ENCODE assay signal across 1 cellular context in the genomic region with DNA sequence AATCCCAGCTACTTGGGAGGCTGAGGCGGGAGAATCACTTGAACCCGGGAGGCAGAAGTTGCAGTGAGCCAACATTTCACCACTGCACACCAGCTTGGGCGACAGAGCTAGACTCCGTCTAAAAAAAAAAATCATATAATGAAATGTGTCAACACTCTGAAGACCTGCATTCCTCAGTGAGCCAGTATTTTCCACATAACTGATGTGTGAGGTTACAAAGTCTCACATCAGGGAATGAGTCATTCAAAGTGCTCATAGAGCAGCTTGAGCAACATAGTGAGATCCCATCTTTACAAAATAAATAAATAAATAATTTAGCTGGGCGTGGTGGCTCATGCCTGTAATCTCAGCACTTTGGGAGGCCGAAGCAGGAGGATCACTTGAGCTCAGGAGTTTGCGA.
A peak's percentile ranks its signal among the peaks of the same experiment; 100 is the strongest.
TF ChIP-seq lines count a peak whose summit lies in the region.

No MANE protein-coding gene starts in this region.

TF ChIP-seq in HEK293, 187 proteins besides CTCF, POLR2A, EP300 and RAD21 (continued from another document):
- TF ChIP-seq, protein P1, sequence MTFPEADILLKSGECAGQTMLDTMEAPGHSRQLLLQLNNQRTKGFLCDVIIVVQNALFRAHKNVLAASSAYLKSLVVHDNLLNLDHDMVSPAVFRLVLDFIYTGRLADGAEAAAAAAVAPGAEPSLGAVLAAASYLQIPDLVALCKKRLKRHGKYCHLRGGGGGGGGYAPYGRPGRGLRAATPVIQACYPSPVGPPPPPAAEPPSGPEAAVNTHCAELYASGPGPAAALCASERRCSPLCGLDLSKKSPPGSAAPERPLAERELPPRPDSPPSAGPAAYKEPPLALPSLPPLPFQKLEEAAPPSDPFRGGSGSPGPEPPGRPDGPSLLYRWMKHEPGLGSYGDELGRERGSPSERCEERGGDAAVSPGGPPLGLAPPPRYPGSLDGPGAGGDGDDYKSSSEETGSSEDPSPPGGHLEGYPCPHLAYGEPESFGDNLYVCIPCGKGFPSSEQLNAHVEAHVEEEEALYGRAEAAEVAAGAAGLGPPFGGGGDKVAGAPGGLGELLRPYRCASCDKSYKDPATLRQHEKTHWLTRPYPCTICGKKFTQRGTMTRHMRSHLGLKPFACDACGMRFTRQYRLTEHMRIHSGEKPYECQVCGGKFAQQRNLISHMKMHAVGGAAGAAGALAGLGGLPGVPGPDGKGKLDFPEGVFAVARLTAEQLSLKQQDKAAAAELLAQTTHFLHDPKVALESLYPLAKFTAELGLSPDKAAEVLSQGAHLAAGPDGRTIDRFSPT (tag by site-specific recombination; IDR thresholded peaks at IDR 0.05) = peak; percentile 36; the same call in 1 of the 2 replicates
- TF ChIP-seq ZNF639 (tag by site-specific recombination; IDR thresholded peaks at IDR 0.05) (0 out of 2 replicates have a peak, but pooled peaks have one; percentile 63), ZBTB17 (tag by site-specific recombination; IDR thresholded peaks at IDR 0.05) (0 out of 2 replicates have a peak, but pooled peaks have one; percentile 21), ZNF626 (tag by site-specific recombination; IDR thresholded peaks at IDR 0.05) (no peak), ZNF654 (tag by site-specific recombination; IDR thresholded peaks at IDR 0.05; ENCODE audit: low read depth) (no peak), ZSCAN5A (tag by site-specific recombination; IDR thresholded peaks at IDR 0.05) (no peak), ZNF768 (tag by site-specific recombination; IDR thresholded peaks at IDR 0.05) (no peak), ZNF600 (tag by site-specific recombination; IDR thresholded peaks at IDR 0.05) (peak; percentile 37; the same call in 1 of the 2 replicates), ZNF571 (tag by site-specific recombination; IDR thresholded peaks at IDR 0.05) (no peak), KLF8 (tag by site-specific recombination; IDR thresholded peaks at IDR 0.05) (peak; percentile 36; the same call in 1 of the 2 replicates), OSR2 (tag by site-specific recombination; IDR thresholded peaks at IDR 0.05) (no peak), ZNF544 (tag by site-specific recombination; IDR thresholded peaks at IDR 0.05) (no peak), TRIM28 (IDR thresholded peaks at IDR 0.05; ENCODE audit: borderline replicate concordance, low read length) (0 out of 2 replicates have a peak, but pooled peaks have one; percentile 31), ZBTB1 (tag by site-specific recombination; IDR thresholded peaks at IDR 0.05) (no peak), HOXD13 (CRISPR knock-in tag; IDR thresholded peaks at IDR 0.05; ENCODE audit: borderline replicate concordance) (no peak), KLF10 (tag by site-specific recombination; IDR thresholded peaks at IDR 0.05) (0 out of 2 replicates have a peak, but pooled peaks have one; percentile 33), ZBTB21 (tag by site-specific recombination; IDR thresholded peaks at IDR 0.05) (peak; percentile 41; the same call in 1 of the 2 replicates), ZNF398 (tag by site-specific recombination; IDR thresholded peaks at IDR 0.05) (no peak), ZNF449 (tag by site-specific recombination; IDR thresholded peaks at IDR 0.05) (no peak), ZNF473 (tag by site-specific recombination; IDR thresholded peaks at IDR 0.05) (no peak), SP7 (tag by site-specific recombination; IDR thresholded peaks at IDR 0.05) (peak; percentile 63), SCRT1 (tag by site-specific recombination; IDR thresholded peaks at IDR 0.05; ENCODE audit: borderline replicate concordance) (no peak)
- TF ChIP-seq, protein P2, sequence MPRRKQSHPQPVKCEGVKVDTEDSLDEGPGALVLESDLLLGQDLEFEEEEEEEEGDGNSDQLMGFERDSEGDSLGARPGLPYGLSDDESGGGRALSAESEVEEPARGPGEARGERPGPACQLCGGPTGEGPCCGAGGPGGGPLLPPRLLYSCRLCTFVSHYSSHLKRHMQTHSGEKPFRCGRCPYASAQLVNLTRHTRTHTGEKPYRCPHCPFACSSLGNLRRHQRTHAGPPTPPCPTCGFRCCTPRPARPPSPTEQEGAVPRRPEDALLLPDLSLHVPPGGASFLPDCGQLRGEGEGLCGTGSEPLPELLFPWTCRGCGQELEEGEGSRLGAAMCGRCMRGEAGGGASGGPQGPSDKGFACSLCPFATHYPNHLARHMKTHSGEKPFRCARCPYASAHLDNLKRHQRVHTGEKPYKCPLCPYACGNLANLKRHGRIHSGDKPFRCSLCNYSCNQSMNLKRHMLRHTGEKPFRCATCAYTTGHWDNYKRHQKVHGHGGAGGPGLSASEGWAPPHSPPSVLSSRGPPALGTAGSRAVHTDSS (tag by site-specific recombination; IDR thresholded peaks at IDR 0.05) = no peak
- TF ChIP-seq, protein P3, sequence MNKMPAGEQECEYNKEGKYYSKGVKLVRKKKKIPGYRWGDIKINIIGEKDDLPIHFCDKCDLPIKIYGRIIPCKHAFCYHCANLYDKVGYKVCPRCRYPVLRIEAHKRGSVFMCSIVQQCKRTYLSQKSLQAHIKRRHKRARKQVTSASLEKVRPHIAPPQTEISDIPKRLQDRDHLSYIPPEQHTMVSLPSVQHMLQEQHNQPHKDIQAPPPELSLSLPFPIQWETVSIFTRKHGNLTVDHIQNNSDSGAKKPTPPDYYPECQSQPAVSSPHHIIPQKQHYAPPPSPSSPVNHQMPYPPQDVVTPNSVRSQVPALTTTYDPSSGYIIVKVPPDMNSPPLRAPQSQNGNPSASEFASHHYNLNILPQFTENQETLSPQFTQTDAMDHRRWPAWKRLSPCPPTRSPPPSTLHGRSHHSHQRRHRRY (tag by site-specific recombination; IDR thresholded peaks at IDR 0.05) = no peak
- TF ChIP-seq, protein P4, sequence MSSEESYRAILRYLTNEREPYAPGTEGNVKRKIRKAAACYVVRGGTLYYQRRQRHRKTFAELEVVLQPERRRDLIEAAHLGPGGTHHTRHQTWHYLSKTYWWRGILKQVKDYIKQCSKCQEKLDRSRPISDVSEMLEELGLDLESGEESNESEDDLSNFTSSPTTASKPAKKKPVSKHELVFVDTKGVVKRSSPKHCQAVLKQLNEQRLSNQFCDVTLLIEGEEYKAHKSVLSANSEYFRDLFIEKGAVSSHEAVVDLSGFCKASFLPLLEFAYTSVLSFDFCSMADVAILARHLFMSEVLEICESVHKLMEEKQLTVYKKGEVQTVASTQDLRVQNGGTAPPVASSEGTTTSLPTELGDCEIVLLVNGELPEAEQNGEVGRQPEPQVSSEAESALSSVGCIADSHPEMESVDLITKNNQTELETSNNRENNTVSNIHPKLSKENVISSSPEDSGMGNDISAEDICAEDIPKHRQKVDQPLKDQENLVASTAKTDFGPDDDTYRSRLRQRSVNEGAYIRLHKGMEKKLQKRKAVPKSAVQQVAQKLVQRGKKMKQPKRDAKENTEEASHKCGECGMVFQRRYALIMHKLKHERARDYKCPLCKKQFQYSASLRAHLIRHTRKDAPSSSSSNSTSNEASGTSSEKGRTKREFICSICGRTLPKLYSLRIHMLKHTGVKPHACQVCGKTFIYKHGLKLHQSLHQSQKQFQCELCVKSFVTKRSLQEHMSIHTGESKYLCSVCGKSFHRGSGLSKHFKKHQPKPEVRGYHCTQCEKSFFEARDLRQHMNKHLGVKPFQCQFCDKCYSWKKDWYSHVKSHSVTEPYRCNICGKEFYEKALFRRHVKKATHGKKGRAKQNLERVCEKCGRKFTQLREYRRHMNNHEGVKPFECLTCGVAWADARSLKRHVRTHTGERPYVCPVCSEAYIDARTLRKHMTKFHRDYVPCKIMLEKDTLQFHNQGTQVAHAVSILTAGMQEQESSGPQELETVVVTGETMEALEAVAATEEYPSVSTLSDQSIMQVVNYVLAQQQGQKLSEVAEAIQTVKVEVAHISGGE (tag by site-specific recombination; conservative IDR thresholded peaks at IDR 0.05; ENCODE audit: low read depth) = no peak
